Comparison of ENCODE assay signal across 9 cellular contexts in genomic region chr22:20803696-20804324, GRCh38. TPM values are rescaled to one million over a fixed set of nuclear protein-coding genes. Genes with fewer than 3 reads are reported as not detected.
DNase-seq lines count a peak whose midpoint lies in the region; ATAC-seq and TF ChIP-seq lines count a peak whose summit lies in the region.
"Had no signal": no experiment of that assay in that cellular context is flagged by ENCODE, and none has a peak within 500 bp of the region (broad histone marks: within the 10 kb centered on the region; RNA-seq: fewer than 3 reads in every experiment).

No MANE protein-coding gene starts in this region.

- no peak overlapping the region for H3K4me3 Mint-ChIP-seq in CD4-positive, alpha-beta T cell
- H3K4me3 Mint-ChIP-seq in activated CD4-positive, alpha-beta memory T cell treated with anti-CD3 and anti-CD28 coated beads, Interleukin-2, amount 10 ng/mL, durations not matched to agents 7 days and 5 days = no peak overlapping the region
- H3K4me3 Mint-ChIP-seq: stimulated activated naive CD8-positive, alpha-beta T cell treated with anti-CD3 and anti-CD28 coated beads, Interleukin-15, Interleukin-2, amounts not matched to agents 100 ng/mL and 50 ng/mL, for 24 hours had no signal

- CTCF ChIA-PET in CD4-positive, alpha-beta T cell (lab: Charles Lee) = interaction anchor here (0.5 kb wide), 1 partner anchor 53 kb away, joined by 3 read pairs; no protein-coding TSS in a partner anchor
- CTCF ChIA-PET in activated CD4-positive, alpha-beta memory T cell treated with anti-CD3 and anti-CD28 coated beads, Interleukin-2, amount 10 ng/mL, durations not matched to agents 7 days and 5 days (lab: Charles Lee) = interaction anchor here (0.7 to 1.5 kb wide), 3 partner anchors 11 to 119 kb away, joined by 3 to 4 read pairs (median 3); no protein-coding TSS in a partner anchor

- no peaks in the 10 kb centered on the region for H3K27me3 Mint-ChIP-seq in CD4-positive, alpha-beta T cell
- no peaks in the 10 kb centered on the region for H3K27me3 Mint-ChIP-seq in activated CD4-positive, alpha-beta memory T cell treated with anti-CD3 and anti-CD28 coated beads, Interleukin-2, amount 10 ng/mL, durations not matched to agents 7 days and 5 days
- H3K27me3 Mint-ChIP-seq: stimulated activated naive CD8-positive, alpha-beta T cell treated with anti-CD3 and anti-CD28 coated beads, Interleukin-15, Interleukin-2, amounts not matched to agents 100 ng/mL and 50 ng/mL, for 24 hours had no signal

- peaks cover 3 to 100% (median 94%) of the 10 kb centered on the region in 6 donors for H3K36me3 ChIP-seq in spleen

- no peaks in the 10 kb centered on the region for H3K27me3 ChIP-seq in CD4-positive, alpha-beta T cell (ENCODE audit: control insufficient read depth, insufficient read depth, low read length)
- no peaks in the 10 kb centered on the region for H3K27me3 ChIP-seq in spleen (replicated peaks in 1 of 7)

- no peak for ATAC-seq in CD4-positive, alpha-beta T cell (ENCODE audit: poor library complexity)
- ATAC-seq in HG03342 (IDR thresholded peaks at IDR 0.05; ENCODE audit: unreplicated experiment) = no peak

- H3K36me3 Mint-ChIP-seq in CD4-positive, alpha-beta T cell (ENCODE audit: low read depth) = peaks cover 91% of the 10 kb centered on the region
- H3K36me3 Mint-ChIP-seq in activated CD4-positive, alpha-beta memory T cell treated with anti-CD3 and anti-CD28 coated beads, Interleukin-2, amount 10 ng/mL, durations not matched to agents 7 days and 5 days (ENCODE audit: low read depth) = peaks cover 58% of the 10 kb centered on the region

- no peak overlapping the region for H3K27ac Mint-ChIP-seq in CD4-positive, alpha-beta T cell
- no peak overlapping the region for H3K27ac Mint-ChIP-seq in activated CD4-positive, alpha-beta memory T cell treated with anti-CD3 and anti-CD28 coated beads, Interleukin-2, amount 10 ng/mL, durations not matched to agents 7 days and 5 days
- H3K27ac Mint-ChIP-seq: stimulated activated naive CD8-positive, alpha-beta T cell treated with anti-CD3 and anti-CD28 coated beads, Interleukin-15, Interleukin-2, amounts not matched to agents 100 ng/mL and 50 ng/mL, for 24 hours had no signal

- no peak for TF ChIP-seq POLR2A in spleen (IDR thresholded peaks at IDR 0.05)

- POLR2A ChIA-PET in CD4-positive, alpha-beta T cell (lab: Charles Lee) = no interaction called here
- POLR2A ChIA-PET in activated CD4-positive, alpha-beta memory T cell treated with anti-CD3 and anti-CD28 coated beads, Interleukin-2, amount 10 ng/mL, durations not matched to agents 7 days and 5 days (lab: Charles Lee) = interaction anchor here (0.6 kb wide), 1 partner anchor 118 kb away, joined by 3 read pairs; no protein-coding TSS in a partner anchor

- H3K9me3 ChIP-seq in CD4-positive, alpha-beta T cell (ENCODE audit: control insufficient read depth, low read length) = no peaks in the 10 kb centered on the region
- H3K9me3 ChIP-seq in spleen = no peaks in the 10 kb centered on the region

- H3K4me1 Mint-ChIP-seq in CD4-positive, alpha-beta T cell (ENCODE audit: low read depth) = no peaks in the 10 kb centered on the region
- H3K4me1 Mint-ChIP-seq in activated CD4-positive, alpha-beta memory T cell treated with anti-CD3 and anti-CD28 coated beads, Interleukin-2, amount 10 ng/mL, durations not matched to agents 7 days and 5 days = no peaks in the 10 kb centered on the region

- no peaks in the 10 kb centered on the region for H3K9me3 Mint-ChIP-seq in CD4-positive, alpha-beta T cell
- no peaks in the 10 kb centered on the region for H3K9me3 Mint-ChIP-seq in activated CD4-positive, alpha-beta memory T cell treated with anti-CD3 and anti-CD28 coated beads, Interleukin-2, amount 10 ng/mL, durations not matched to agents 7 days and 5 days
- H3K9me3 Mint-ChIP-seq: stimulated activated naive CD8-positive, alpha-beta T cell treated with anti-CD3 and anti-CD28 coated beads, Interleukin-15, Interleukin-2, amounts not matched to agents 100 ng/mL and 50 ng/mL, for 24 hours had no signal

- WGBS in spleen, 5 donors = 85 to 90% (median 87%) methylated on average over 11 of the region's 11 CpGs

- H3K4me3 ChIP-seq in fibroblast of the aortic adventitia (ENCODE audit: low read depth, low read length) = no peak overlapping the region
- no peak overlapping the region for H3K4me3 ChIP-seq in spleen

- no peak overlapping the region for H3K27ac ChIP-seq in CD4-positive, alpha-beta T cell (ENCODE audit: low read depth, low read length)
- H3K27ac ChIP-seq in spleen = no peak overlapping the region

- intact Hi-C loops in CD4-positive, alpha-beta T cell (cut with DNase I, micrococcal nuclease) = no loop called here
- intact Hi-C loops in spleen (cut with DNase I; ENCODE audit: low total_unique reads) = no loop called here

- no peaks in the 10 kb centered on the region for H3K4me1 ChIP-seq in spleen

- DNase-seq in CD4-positive, alpha-beta T cell = peak; percentile 2 to 41 (median 18)
- DNase-seq in HuH-7 (ENCODE audit: low spot score) = peak; percentile 55
- DNase-seq in activated CD4-positive, alpha-beta memory T cell treated with anti-CD3 and anti-CD28 coated beads, Interleukin-2, amount 10 ng/mL, durations not matched to agents 7 days and 5 days = peak; percentile 39
- DNase-seq in fibroblast of the aortic adventitia (ENCODE audit: low read depth) = peak; percentile 31
- peak; percentile 76 for DNase-seq in spleen
- no peak for DNase-seq in DMS114 treated with DMSO at 0.1 percent for 48 hours (lab: John Stamatoyannopoulos, UW; ENCODE audit: unreplicated experiment)
- no peak for DNase-seq in DMS79 (lab: John Stamatoyannopoulos, UW)

- TF ChIP-seq CTCF in CD4-positive, alpha-beta T cell (IDR thresholded peaks at IDR 0.05) = peak; percentile 24
- TF ChIP-seq CTCF in fibroblast of the aortic adventitia (IDR thresholded peaks at IDR 0.05; ENCODE audit: insufficient read depth, low read length) (peak; percentile 52), spleen (IDR thresholded peaks at IDR 0.05 in 8 of 11, conservative IDR thresholded peaks at IDR 0.05 in 3 of 11) (peak in 7 of 11 experiments; percentile 22 to 51 (median 32))

RNA-seq across cellular contexts. Expression of gene SERPIND1, which starts 29.9 kb away (rescaled TPM):
- not detected for total RNA-seq in CD4-positive, alpha-beta T cell
- total RNA-seq in activated CD4-positive, alpha-beta memory T cell treated with anti-CD3 and anti-CD28 coated beads, Interleukin-2, amount 10 ng/mL, durations not matched to agents 7 days and 5 days = not detected
- 0.09 TPM in 1 of 2 replicates, not detected in the other for total RNA-seq in fibroblast of the aortic adventitia (ENCODE audit: low replicate concordance)
- total RNA-seq in spleen = under 1 TPM in 1 of 7 donors, not detected in 6; 0.14 TPM
- under 1 TPM; 0.03 to 0.13 (median 0.04) TPM for polyA plus RNA-seq in spleen

RNA-seq across cellular contexts. Expression of gene PI4KA, which starts 54.8 kb away (rescaled TPM):
- total RNA-seq in CD4-positive, alpha-beta T cell = 100 to 1,000 TPM; 137 to 146 TPM
- total RNA-seq in activated CD4-positive, alpha-beta memory T cell treated with anti-CD3 and anti-CD28 coated beads, Interleukin-2, amount 10 ng/mL, durations not matched to agents 7 days and 5 days = 100 to 1,000 TPM in 1 of 2 experiments, 10 to 100 TPM in 1; 85.8 to 100 TPM
- total RNA-seq in fibroblast of the aortic adventitia (ENCODE audit: low replicate concordance) = 34.8 and 49.9 TPM in 2 replicates
- total RNA-seq in spleen = 100 to 1,000 TPM in 6 of 7 donors, 10 to 100 TPM in 1; 86.2 to 143 (median 122) TPM
- 10 to 100 TPM; 29.8 to 48.1 (median 35.3) TPM for polyA plus RNA-seq in spleen

RNA-seq across cellular contexts. Expression of gene SNAP29, which starts 55.0 kb away (rescaled TPM):
- 10 to 100 TPM; 13.7 to 15.1 TPM for total RNA-seq in CD4-positive, alpha-beta T cell
- 10 to 100 TPM; 34.7 to 35.6 TPM for total RNA-seq in activated CD4-positive, alpha-beta memory T cell treated with anti-CD3 and anti-CD28 coated beads, Interleukin-2, amount 10 ng/mL, durations not matched to agents 7 days and 5 days
- total RNA-seq in fibroblast of the aortic adventitia (ENCODE audit: low replicate concordance) (10.6 and 15.5 TPM in 2 replicates), spleen (10 to 100 TPM; 22.6 to 33.5 (median 28.2) TPM)
- 10 to 100 TPM; 13.7 to 19.5 (median 17.2) TPM for polyA plus RNA-seq in spleen

Comparison
In these comparisons a context has a peak if more than half of its experiments do, and no peak if none do; other contexts are left out.
1. DNase-seq: peak in CD4-positive, alpha-beta T cell (10 of 10), HuH-7 (single experiment), activated CD4-positive, alpha-beta memory T cell treated with anti-CD3 and anti-CD28 coated beads, Interleukin-2, amount 10 ng/mL, durations not matched to agents 7 days and 5 days (single experiment), fibroblast of the aortic adventitia (single experiment) and spleen (single experiment); none in DMS114 treated with DMSO at 0.1 percent for 48 hours (single experiment) and DMS79 (single experiment).
2. Peak in every context shown above with its lines, with median percentiles within 50 percentile points of each other: CTCF ChIP-seq.